Comparison of ENCODE assay signal across 11 cellular contexts in genomic region chr6:32539839-32540238, GRCh38. TPM values are rescaled to one million over a fixed set of nuclear protein-coding genes. Genes with fewer than 3 reads are reported as not detected.
"Had no signal": no experiment of that assay in that cellular context is flagged by ENCODE, and none has a peak within 500 bp of the region (broad histone marks: within the 10 kb centered on the region; RNA-seq: fewer than 3 reads in every experiment).

No MANE protein-coding gene starts in this region.

- H3K9me3 Mint-ChIP-seq: HFFc6 had no signal

- H3K4me3 ChIP-seq: GM23248, HAP-1, K562 had no signal

- ATAC-seq: HCT116, K562 had no signal

- H3K4me3 Mint-ChIP-seq: HFFc6 had no signal

- H3K9ac ChIP-seq: GM23248 had no signal

- H3K27ac ChIP-seq: GM23248 had no signal

- H3K36me3 ChIP-seq: HAP-1 had no signal

- DNase-seq: GM23248, GOT3, H7, HFFc6, IMR-90 had no signal

- H3K4me1 ChIP-seq: HAP-1 had no signal

- FAIRE-seq: HTR-8/SVneo, K562 had no signal

- H2AFZ ChIP-seq: GM23248 had no signal

- H3K27ac Mint-ChIP-seq: HFFc6 had no signal

- H3K9me3 ChIP-seq: HAP-1 had no signal

RNA-seq across cellular contexts. Expression of gene HLA-DRB5, which starts 9.8 kb away (rescaled TPM):
- total RNA-seq: GM23248, H4, HFFc6, HT-29, IMR-90, K562 had no signal

RNA-seq across cellular contexts. Expression of gene HLA-DRB1, which starts 49.8 kb away (rescaled TPM):
- total RNA-seq: GM23248, HFFc6, HT-29, IMR-90 had no signal
